ENCODE assay signal across 10 cellular contexts in genomic region chr5:53128481-53128880, GRCh38.
"Had no signal": no experiment of that assay in that cellular context is flagged by ENCODE, and none has a peak within 500 bp of the region (broad histone marks: within the 10 kb centered on the region; RNA-seq: fewer than 3 reads in every experiment).

No MANE protein-coding gene starts in this region.

- DNase-seq: GM23248, GOT3, H7, HCEC 1CT, HFFc6 had no signal

- H3K9me3 ChIP-seq: HAP-1 had no signal

- H3K4me1 Mint-ChIP-seq: GM23338 had no signal

- H3K27ac ChIP-seq: GM23248 had no signal

- H3K9me3 Mint-ChIP-seq: GM23338, HFFc6 had no signal

- H3K4me1 ChIP-seq: HAP-1 had no signal

- FAIRE-seq: H1, H54 had no signal

- H3K4me3 ChIP-seq: GM23248, GM23338, HAP-1 had no signal

- ATAC-seq: GM23338, HCT116 had no signal

- H3K4me3 Mint-ChIP-seq: GM23338, HFFc6 had no signal

- H2AFZ ChIP-seq: GM23248, GM23338 had no signal

- H3K9ac ChIP-seq: GM23248 had no signal

- H3K27ac Mint-ChIP-seq: GM23338, HFFc6 had no signal

- H3K36me3 ChIP-seq: HAP-1 had no signal

- H3K4me2 ChIP-seq: GM23338 had no signal
